Comparison of ENCODE assay signal across 18 cellular contexts in genomic region chr4:129364747-129365452, GRCh38.
DNase-seq lines count a peak whose midpoint lies in the region; ATAC-seq, FAIRE-seq and TF ChIP-seq lines count a peak whose summit lies in the region.
"Had no signal": no experiment of that assay in that cellular context is flagged by ENCODE, and none has a peak within 500 bp of the region (broad histone marks: within the 10 kb centered on the region; RNA-seq: fewer than 3 reads in every experiment).

No MANE protein-coding gene starts in this region.

- 89% methylated on average over 10 of the region's 10 CpGs; no CpG with 5 or more reads in 1 of the 2 experiments for WGBS in H1 (ENCODE audit: extremely low coverage in 1 of 2, insufficient coverage in 1 of 2, insufficient read length in 1 of 2, insufficient replicate concordance in 2 of 2, low coverage in 1 of 2, low lambda C conversion rate in 2 of 2, missing lambda C conversion rate in 1 of 2), 2 experiments
- 66 to 67% methylated on average over 10 of the region's 10 CpGs for WGBS in thyroid gland, 2 donors
- 81 to 84% methylated on average over 10 of the region's 10 CpGs for WGBS in tibial nerve, 2 donors
- WGBS in prostate gland: 87% methylated on average over 10 of the region's 10 CpGs

- TF ChIP-seq POLR2A in H1 (IDR thresholded peaks at IDR 0.05; ENCODE audit: control extremely low read depth in 1 of 2, low read depth in 2 of 2, low read length in 2 of 2) (no peak), thyroid gland (IDR thresholded peaks at IDR 0.05) (no peak), tibial nerve (IDR thresholded peaks at IDR 0.05) (no peak), prostate gland (IDR thresholded peaks at IDR 0.05) (no peak)

- H2BK12ac ChIP-seq in H1 (ENCODE audit: low read depth, low read length): no peak overlapping the region

- CTCF ChIA-PET in H1 (lab: Charles Lee; ENCODE audit: partially characterized antibody): interaction anchor here (0.6 to 6.4 kb wide), 7 partner anchors 10 to 276 kb away, joined by 3 to 40 read pairs (median 3); no protein-coding TSS in a partner anchor

- POLR2A ChIA-PET in H1 (lab: Charles Lee; ENCODE audit: partially characterized antibody): no interaction called here

- H3K23me2 ChIP-seq in H1 (ENCODE audit: low read depth, low read length): no peaks in the 10 kb centered on the region

- H2AK5ac ChIP-seq in H1 (ENCODE audit: low read depth, low read length): no peak overlapping the region

- no peak for FAIRE-seq in H1 (lab: Jason Lieb, UNC)
- FAIRE-seq: GM19239, HTR-8/SVneo had no signal

- TF ChIP-seq CTCF in H1 (IDR thresholded peaks at IDR 0.05; ENCODE audit: control extremely low read depth in 1 of 3, insufficient read depth in 1 of 3, low read depth in 1 of 3, low read length in 3 of 3) (no peak), thyroid gland (IDR thresholded peaks at IDR 0.05) (no peak), tibial nerve (IDR thresholded peaks at IDR 0.05) (no peak), prostate gland (IDR thresholded peaks at IDR 0.05) (no peak)

- H4K20me1 ChIP-seq in Karpas-422 (ENCODE audit: insufficient read depth, low read depth, low read length) (no peaks in the 10 kb centered on the region), H1 (replicated peaks in 1 of 2; ENCODE audit: control insufficient read depth in 1 of 2, insufficient read depth in 2 of 2, low read length in 2 of 2) (no peaks in the 10 kb centered on the region)

- H3K56ac ChIP-seq in H1 (replicated peaks; ENCODE audit: insufficient read length, low read depth, low read length): no peak overlapping the region

- no peak overlapping the region for H3K14ac ChIP-seq in H1 (ENCODE audit: insufficient read length)

- H3K9ac ChIP-seq in Karpas-422 (ENCODE audit: low read length) (no peak overlapping the region), H1 (replicated peaks in 1 of 4; ENCODE audit: extremely low read depth in 1 of 4, low read depth in 3 of 4, low read length in 3 of 4) (no peak overlapping the region)
- H3K9ac ChIP-seq: SK-N-SH had no signal

- no peak overlapping the region for H2BK5ac ChIP-seq in H1 (ENCODE audit: low read depth, low read length)

- no peak overlapping the region for H3K18ac ChIP-seq in H1 (ENCODE audit: extremely low read depth, low read length)

- H3K27ac ChIP-seq in Karpas-422 (ENCODE audit: low read length) (no peak overlapping the region), H1 (ENCODE audit: low read depth, low read length) (no peak overlapping the region), thyroid gland (no peak overlapping the region), tibial nerve (no peak overlapping the region), prostate gland (no peak overlapping the region)
- H3K27ac ChIP-seq: HL-60 had no signal

- H3K4me1 ChIP-seq in Karpas-422 (ENCODE audit: low read length): peaks cover 7% of the 10 kb centered on the region
- peaks cover 0 to 5% (median 0%) of the 10 kb centered on the region in 4 experiments; a peak in 1 of 7 replicates for H3K4me1 ChIP-seq in H1 (replicated peaks in 1 of 4; ENCODE audit: control insufficient read depth in 3 of 4, insufficient read depth in 4 of 4, low read length in 3 of 4)
- H3K4me1 ChIP-seq in thyroid gland: no peaks in the 10 kb centered on the region
- H3K4me1 ChIP-seq in tibial nerve: peaks cover 0 to 6% (median 0%) of the 10 kb centered on the region in 4 donors
- no peaks in the 10 kb centered on the region for H3K4me1 ChIP-seq in prostate gland (replicated peaks)
- H3K4me1 ChIP-seq: HAP-1 had no signal

- no peaks in the 10 kb centered on the region for H3K9me2 ChIP-seq in Karpas-422 (replicated peaks; ENCODE audit: insufficient read depth, low read length)
- H3K9me2 ChIP-seq: SK-N-SH had no signal

- H2BK120ac ChIP-seq in H1 (replicated peaks; ENCODE audit: low read depth, low read length): no peak overlapping the region

- no peaks in the 10 kb centered on the region for H3K79me1 ChIP-seq in H1 (ENCODE audit: low read depth, low read length)

- H3K36me3 ChIP-seq in Karpas-422 (ENCODE audit: insufficient read depth, low read length): no peaks in the 10 kb centered on the region
- no peaks in the 10 kb centered on the region for H3K36me3 ChIP-seq in H1 (ENCODE audit: control insufficient read depth in 2 of 4, insufficient read depth in 4 of 4, low read length in 3 of 4)
- no peaks in the 10 kb centered on the region for H3K36me3 ChIP-seq in thyroid gland
- no peaks in the 10 kb centered on the region for H3K36me3 ChIP-seq in tibial nerve
- H3K36me3 ChIP-seq in prostate gland: no peaks in the 10 kb centered on the region
- H3K36me3 ChIP-seq: HAP-1 had no signal

- H3K4me3 ChIP-seq in Karpas-422 (ENCODE audit: low read length) (peak overlapping the region; percentile 8; the same call in 1 of the 2 replicates), H1 (ENCODE audit: extremely low read depth in 1 of 4, insufficient read depth in 2 of 4, low read depth in 3 of 4, low read length in 4 of 4) (no peak overlapping the region), thyroid gland (replicated peaks in 1 of 3) (no peak overlapping the region), tibial nerve (no peak overlapping the region), prostate gland (no peak overlapping the region)
- H3K4me3 ChIP-seq: HAP-1 had no signal

- H3K79me2 ChIP-seq in Karpas-422 (ENCODE audit: low read length): no peaks in the 10 kb centered on the region
- no peaks in the 10 kb centered on the region for H3K79me2 ChIP-seq in H1 (ENCODE audit: control insufficient read depth in 1 of 2, insufficient read depth in 2 of 2, low read length in 2 of 2)

- H3K27me3 ChIP-seq in Karpas-422 (ENCODE audit: low read length) (no peaks in the 10 kb centered on the region), H1 (replicated peaks in 1 of 4; ENCODE audit: control insufficient read depth in 3 of 4, extremely low read depth in 1 of 4, insufficient read depth in 3 of 4, low read length in 3 of 4) (no peaks in the 10 kb centered on the region), thyroid gland (no peaks in the 10 kb centered on the region), tibial nerve (no peaks in the 10 kb centered on the region), prostate gland (replicated peaks; ENCODE audit: insufficient read depth) (no peaks in the 10 kb centered on the region)

- no peak overlapping the region for H3K4ac ChIP-seq in H1 (replicated peaks; ENCODE audit: insufficient read length, low read depth, low read length)

- H3K4me2 ChIP-seq in Karpas-422 (ENCODE audit: low read depth, low read length, poor library complexity, severe bottlenecking) (no peak overlapping the region), H1 (ENCODE audit: insufficient read depth in 1 of 2, low read depth in 2 of 2, low read length in 2 of 2) (no peak overlapping the region)
- H3K4me2 ChIP-seq: SK-N-SH had no signal

- no peak overlapping the region for H3K23ac ChIP-seq in H1 (ENCODE audit: insufficient read length)

- peak overlapping the region; percentile 13; the same call in 1 of the 2 replicates for H2BK20ac ChIP-seq in H1 (ENCODE audit: low read length)

- DNase-seq in Right ventricle myocardium superior (no peak), left cardiac atrium (no peak), Karpas-422 (peak; percentile 59), H1 (ENCODE audit: low read depth in 1 of 2, low spot score in 2 of 2) (no peak), thyroid gland (peak; percentile 12 to 19), tibial nerve (ENCODE audit: low spot score in 2 of 2) (no peak), OCI-M1 (lab: John Stamatoyannopoulos, UW) (no peak), prostate gland (ENCODE audit: low spot score) (no peak)
- DNase-seq: MV-4-11, NCI-H1436 treated with DMSO at 0.1 percent for 48 hours, NCI-H2029 treated with DMSO at 0.1 percent for 48 hours, NCI-H510A treated with DMSO at 0.1 percent for 48 hours, NCI-H82, SK-N-SH had no signal

- no peak overlapping the region for H4K91ac ChIP-seq in H1 (replicated peaks; ENCODE audit: insufficient read length, low read length)

- no peak overlapping the region for H2BK15ac ChIP-seq in H1 (ENCODE audit: low read length)

- H2AFZ ChIP-seq in Karpas-422 (ENCODE audit: low read length) (no peak overlapping the region; the same call in 1 of the 2 replicates), H1 (ENCODE audit: low read length) (no peak overlapping the region)

- no peak for TF ChIP-seq EP300 in H1 (IDR thresholded peaks at IDR 0.05; ENCODE audit: borderline replicate concordance in 1 of 2, low read depth in 2 of 2, low read length in 2 of 2)
- TF ChIP-seq EP300 in tibial nerve (IDR thresholded peaks at IDR 0.05): no peak

- no peak overlapping the region for H4K8ac ChIP-seq in H1 (ENCODE audit: extremely low read depth, insufficient read depth, low read length)

- intact Hi-C loops in Right ventricle myocardium superior (cut with DNase I): loop anchor here (5.0 kb wide), 1 partner anchor 277 kb away; no protein-coding TSS in a partner anchor
- intact Hi-C loops in left cardiac atrium (cut with DNase I): loop anchor here (5.0 to 10.0 kb wide), 2 partner anchors 277 to 280 kb away; no protein-coding TSS in a partner anchor
- intact Hi-C loops in thyroid gland (cut with DNase I): loop anchor here (5.0 kb wide), 1 partner anchor 277 kb away; no protein-coding TSS in a partner anchor
- intact Hi-C loops in prostate gland (cut with DNase I): loop anchor here (5.0 kb wide), 1 partner anchor 277 kb away; no protein-coding TSS in a partner anchor

- no peak for TF ChIP-seq RAD21 in H1 (IDR thresholded peaks at IDR 0.05 in 1 of 2, conservative IDR thresholded peaks at IDR 0.05 in 1 of 2; ENCODE audit: low read depth in 2 of 2, low read length in 2 of 2)

- H3K9me3 ChIP-seq in Karpas-422 (ENCODE audit: low read length): no peaks in the 10 kb centered on the region
- no peaks in the 10 kb centered on the region for H3K9me3 ChIP-seq in H1 (ENCODE audit: insufficient read depth in 2 of 2, low read depth in 1 of 2, low read length in 1 of 2)
- H3K9me3 ChIP-seq in thyroid gland: no peaks in the 10 kb centered on the region
- no peaks in the 10 kb centered on the region for H3K9me3 ChIP-seq in tibial nerve
- no peaks in the 10 kb centered on the region for H3K9me3 ChIP-seq in prostate gland
- H3K9me3 ChIP-seq: HAP-1, SK-N-SH had no signal

- H4K5ac ChIP-seq in H1 (ENCODE audit: insufficient read length, low read depth, low read length): no peak overlapping the region

- ATAC-seq in Right ventricle myocardium superior (ENCODE audit: poor library complexity): peak; percentile 73
- no peak for ATAC-seq in left cardiac atrium

TF ChIP-seq in H1, 55 proteins besides CTCF, POLR2A, EP300 and RAD21:
- TF ChIP-seq CEBPB (IDR thresholded peaks at IDR 0.05; ENCODE audit: low read depth, low read length) (no peak), CBX8 (IDR thresholded peaks at IDR 0.05; ENCODE audit: borderline replicate concordance, low read depth, low read length) (no peak), SIN3A (conservative IDR thresholded peaks at IDR 0.05 in 1 of 2, IDR thresholded peaks at IDR 0.05 in 1 of 2; ENCODE audit: low read depth in 1 of 2, low read length in 2 of 2) (no peak), JUND (IDR thresholded peaks at IDR 0.05; ENCODE audit: low read length) (no peak), BRCA1 (IDR thresholded peaks at IDR 0.05; ENCODE audit: low read depth, low read length) (no peak), ASH2L (IDR thresholded peaks at IDR 0.05; ENCODE audit: low read length) (no peak), GABPA (IDR thresholded peaks at IDR 0.05; ENCODE audit: borderline replicate concordance, insufficient read depth, low read length) (no peak), EZH2 (IDR thresholded peaks at IDR 0.05; ENCODE audit: low read depth, low read length, severe bottlenecking) (no peak)

Comparison
In these comparisons a context has a peak if more than half of its experiments do, and no peak if none do; other contexts are left out.
1. DNase-seq: peak in Karpas-422 (single experiment) and thyroid gland (2 of 2); none in Right ventricle myocardium superior (single experiment), left cardiac atrium (single experiment), H1 (0 of 2), tibial nerve (0 of 2), OCI-M1 (single experiment) and prostate gland (single experiment).